ENCODE assay signal across 10 cellular contexts in the genomic region with DNA sequence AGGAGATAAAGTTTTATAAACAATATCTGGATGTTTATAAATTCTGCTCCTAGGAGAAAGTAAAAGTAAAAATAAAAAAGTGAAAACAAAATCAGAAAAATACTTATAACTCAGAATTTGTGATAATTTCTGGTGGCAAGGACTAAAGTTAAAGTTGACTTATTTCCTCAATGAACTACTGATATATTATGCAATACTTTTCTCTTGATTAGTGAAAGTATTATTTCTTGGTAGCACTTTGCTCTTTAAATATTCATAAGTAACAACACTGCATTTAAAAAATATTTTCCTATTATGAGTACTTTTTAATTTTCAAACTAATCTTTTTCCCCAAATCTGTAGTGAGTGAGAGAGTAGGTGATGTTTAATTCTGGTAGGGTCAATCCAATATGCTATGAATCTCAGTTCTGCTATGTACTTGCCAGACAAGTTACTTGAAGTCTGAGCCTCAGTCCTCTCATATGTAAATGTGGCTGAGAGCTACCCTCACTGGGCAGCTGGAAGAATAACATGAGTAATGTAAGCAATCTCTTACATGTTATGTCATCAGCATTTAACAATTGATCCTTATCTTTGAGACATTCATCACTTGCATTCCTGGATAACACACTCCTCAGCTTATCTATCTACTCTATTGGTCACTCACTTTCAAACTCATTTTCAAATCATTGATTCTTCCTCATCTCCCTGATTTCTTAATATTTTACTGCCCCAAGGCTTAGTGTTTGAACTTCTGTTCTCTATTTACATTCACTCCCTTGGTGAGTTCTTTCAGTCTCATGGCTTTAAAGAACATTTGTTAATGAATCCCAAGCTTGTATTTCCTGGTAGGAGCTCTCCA.
DNase-seq lines count a peak whose midpoint lies in the region; ATAC-seq, FAIRE-seq and TF ChIP-seq lines count a peak whose summit lies in the region.
"Had no signal": no experiment of that assay in that cellular context is flagged by ENCODE, and none has a peak within 500 bp of the region (broad histone marks: within the 10 kb centered on the region; RNA-seq: fewer than 3 reads in every experiment).

No MANE protein-coding gene starts in this region.

- RAD21 ChIA-PET in HCT116 (lab: Charles Lee; ENCODE audit: low non-redundant PET in 1 of 2, low total read pairs in 2 of 2, uncharacterized antibody in 2 of 2, unreplicated experiment in 2 of 2), result no interaction called here

- peak overlapping the region in 1 of 8 donors; percentile 47 for H3K27ac Mint-ChIP-seq in CD8-positive, alpha-beta memory T cell

- H3K9me3 Mint-ChIP-seq in CD8-positive, alpha-beta memory T cell, result no peaks in the 10 kb centered on the region

- H3K4me3 Mint-ChIP-seq in CD8-positive, alpha-beta memory T cell, result no peak overlapping the region

- no peak overlapping the region for H2AFZ ChIP-seq in HCT116 (ENCODE audit: low read depth, low read length, poor library complexity, severe bottlenecking)

- intact Hi-C loops in HCT116 (cut with micrococcal nuclease), result no loop called here

- POLR2A ChIA-PET in HCT116 (lab: Charles Lee), result no interaction called here
- POLR2A ChIA-PET in CD8-positive, alpha-beta memory T cell (lab: Charles Lee), result no interaction called here

- CTCF ChIA-PET in HCT116 (lab: Charles Lee), result no interaction called here
- CTCF ChIA-PET in CD8-positive, alpha-beta memory T cell (lab: Charles Lee), result no interaction called here

- TF ChIP-seq RAD21 in HCT116 (IDR thresholded peaks at IDR 0.05; ENCODE audit: low read depth), result no peak

- TF ChIP-seq POLR2A in HCT116 (IDR thresholded peaks at IDR 0.05; ENCODE audit: borderline replicate concordance, extremely low read depth, insufficient read depth, insufficient read length), result no peak

- H3K27me3 ChIP-seq in HCT116 (ENCODE audit: insufficient read depth, low read length), result no peaks in the 10 kb centered on the region
- H3K27me3 ChIP-seq in CD8-positive, alpha-beta memory T cell (ENCODE audit: insufficient read depth, low read length, poor library complexity, severe bottlenecking), result no peaks in the 10 kb centered on the region

- H3K9me3 ChIP-seq in HCT116 (ENCODE audit: control insufficient read depth in 1 of 2, insufficient read depth in 1 of 2, low read depth in 1 of 2, low read length in 2 of 2), result no peaks in the 10 kb centered on the region
- H3K9me3 ChIP-seq in CD8-positive, alpha-beta memory T cell (ENCODE audit: low read length), result no peaks in the 10 kb centered on the region

- no peaks in the 10 kb centered on the region for H3K4me1 Mint-ChIP-seq in CD8-positive, alpha-beta memory T cell

- H3K27ac ChIP-seq in 22Rv1, result peak overlapping the region; percentile 50
- H3K27ac ChIP-seq in HCT116 (ENCODE audit: low read depth, low read length), result no peak overlapping the region
- H3K27ac ChIP-seq in CD8-positive, alpha-beta memory T cell (ENCODE audit: low read depth, low read length), result no peak overlapping the region

- DNase-seq in HCT116 (ENCODE audit: low read depth, low spot score) (peak; percentile 61), amniotic epithelial cell (ENCODE audit: low read depth) (peak; percentile 81), putamen (ENCODE audit: low spot score) (no peak)
- no peak for DNase-seq in CD8-positive, alpha-beta memory T cell
- DNase-seq: caudate nucleus, SHP77 had no signal

- H3K4me2 ChIP-seq in HCT116 (ENCODE audit: low read length), result peak overlapping the region; percentile 16; the same call in 1 of the 2 replicates

- H3K36me3 Mint-ChIP-seq in CD8-positive, alpha-beta memory T cell, result peaks cover 7 to 50% (median 33%) of the 10 kb centered on the region in 3 donors

- H3K4me3 ChIP-seq in HCT116 (replicated peaks in 1 of 2; ENCODE audit: low read depth in 1 of 2, low read length in 2 of 2), result no peak overlapping the region
- no peak overlapping the region for H3K4me3 ChIP-seq in CD8-positive, alpha-beta memory T cell (ENCODE audit: low read length)

- TSS peak; percentile 87 for BruUV-seq in HCT116 (replicated peaks; lab: Mats Ljungman, UMichigan)

- H3K9ac ChIP-seq in HCT116 (ENCODE audit: low read length), result no peak overlapping the region

- H3K36me3 ChIP-seq in HCT116 (ENCODE audit: control insufficient read depth in 1 of 2, insufficient read depth in 2 of 2, low read length in 2 of 2), result 0 out of 4 replicates have a peak, but pooled peaks cover 0 to 3% of the 10 kb centered on the region in 2 experiments
- H3K36me3 ChIP-seq in CD8-positive, alpha-beta memory T cell (ENCODE audit: insufficient read depth, low read length), result peaks cover 9% of the 10 kb centered on the region

- no peaks in the 10 kb centered on the region for H3K9me2 ChIP-seq in HCT116 (ENCODE audit: insufficient read depth)

- no peaks in the 10 kb centered on the region for H3K27me3 Mint-ChIP-seq in CD8-positive, alpha-beta memory T cell

- ATAC-seq in HCT116, result peak; percentile 63
- no peak for ATAC-seq in GM18858 (IDR thresholded peaks at IDR 0.05; ENCODE audit: unreplicated experiment)
- ATAC-seq in HG03135 (IDR thresholded peaks at IDR 0.05; ENCODE audit: unreplicated experiment), result no peak

- no peaks in the 10 kb centered on the region for H3K79me2 ChIP-seq in HCT116 (ENCODE audit: insufficient read depth, low read length)

- H3K4me1 ChIP-seq in HCT116 (ENCODE audit: control insufficient read depth in 1 of 2, insufficient read depth in 2 of 2, low read length in 2 of 2), result peaks cover 26 to 38% of the 10 kb centered on the region in 2 experiments
- H3K4me1 ChIP-seq in CD8-positive, alpha-beta memory T cell (ENCODE audit: insufficient read depth, low read length), result no peaks in the 10 kb centered on the region

- no peaks in the 10 kb centered on the region for H4K20me1 ChIP-seq in HCT116 (ENCODE audit: insufficient read depth)

- peak; percentile 5 for FAIRE-seq in islet of Langerhans (lab: Jason Lieb, UNC)

- no peak for TF ChIP-seq CTCF in 22Rv1 (IDR thresholded peaks at IDR 0.05)
- no peak for TF ChIP-seq CTCF in HCT116 (IDR thresholded peaks at IDR 0.05 in 2 of 3, conservative IDR thresholded peaks at IDR 0.05 in 1 of 3; ENCODE audit: borderline replicate concordance in 1 of 3, insufficient read depth in 1 of 3, low read depth in 2 of 3, low read length in 2 of 3)

TF ChIP-seq in HCT116, 20 proteins besides CTCF, POLR2A, EP300 and RAD21 (continues in another document):
- TF ChIP-seq EZH2 (IDR thresholded peaks at IDR 0.05), result no peak
- 0 out of 2 replicates have a peak, but pooled peaks have one; percentile 20 for TF ChIP-seq SP1 (IDR thresholded peaks at IDR 0.05; ENCODE audit: low read depth)
- no peak for TF ChIP-seq ZNF274 (IDR thresholded peaks at IDR 0.05; ENCODE audit: low read depth, low read length)
- no peak for TF ChIP-seq MAX (IDR thresholded peaks at IDR 0.05)
- peak; percentile 72 for TF ChIP-seq CEBPB (IDR thresholded peaks at IDR 0.05; ENCODE audit: low read depth)
- TF ChIP-seq CBX3 (IDR thresholded peaks at IDR 0.05; ENCODE audit: low read depth), result peak; percentile 37; the same call in 1 of the 2 replicates
- no peak for TF ChIP-seq TCF7L2 (IDR thresholded peaks at IDR 0.05; ENCODE audit: borderline replicate concordance, extremely low read depth, insufficient read depth, insufficient read length)
- no peak for TF ChIP-seq JUND (IDR thresholded peaks at IDR 0.05)
- TF ChIP-seq YY1 (IDR thresholded peaks at IDR 0.05; ENCODE audit: extremely low read depth, insufficient replicate concordance, low read depth, low read length), result no peak
- TF ChIP-seq, protein P1, sequence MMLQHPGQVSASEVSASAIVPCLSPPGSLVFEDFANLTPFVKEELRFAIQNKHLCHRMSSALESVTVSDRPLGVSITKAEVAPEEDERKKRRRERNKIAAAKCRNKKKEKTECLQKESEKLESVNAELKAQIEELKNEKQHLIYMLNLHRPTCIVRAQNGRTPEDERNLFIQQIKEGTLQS (IDR thresholded peaks at IDR 0.05), result no peak
- 0 out of 2 replicates have a peak, but pooled peaks have one; percentile 11 for TF ChIP-seq FOSL1 (IDR thresholded peaks at IDR 0.05; ENCODE audit: low read depth)
- no peak for TF ChIP-seq SRF (IDR thresholded peaks at IDR 0.05; ENCODE audit: low read depth)
- TF ChIP-seq SIN3A (IDR thresholded peaks at IDR 0.05; ENCODE audit: low read depth), result peak; percentile 34; the same call in 1 of the 2 replicates
- no peak for TF ChIP-seq POLR2AphosphoS5 (IDR thresholded peaks at IDR 0.05; ENCODE audit: low read depth, low read length)
- no peak for TF ChIP-seq EGR1 (IDR thresholded peaks at IDR 0.05; ENCODE audit: low read depth)
- no peak for TF ChIP-seq ZFX (IDR thresholded peaks at IDR 0.05)
- TF ChIP-seq REST (IDR thresholded peaks at IDR 0.05; ENCODE audit: low read depth), result no peak
- TF ChIP-seq ELF1 (IDR thresholded peaks at IDR 0.05; ENCODE audit: borderline replicate concordance, low read depth), result no peak

Comparison
In these comparisons a context has a peak if more than half of its experiments do, and no peak if none do; other contexts are left out.
1. DNase-seq: peak in HCT116 (single experiment) and amniotic epithelial cell (single experiment); none in putamen (single experiment) and CD8-positive, alpha-beta memory T cell (0 of 5).